Comparison of ENCODE assay signal across 7 cellular contexts in genomic region chr12:12645485-12645884, GRCh38. TPM values are rescaled to one million over a fixed set of nuclear protein-coding genes. Genes with fewer than 3 reads are reported as not detected.
DNase-seq lines count a peak whose midpoint lies in the region; ATAC-seq and TF ChIP-seq lines count a peak whose summit lies in the region.

No MANE protein-coding gene starts in this region.

- no peaks in the 10 kb centered on the region for H3K79me2 ChIP-seq in GM23248 (ENCODE audit: insufficient read depth)

- peaks cover 9% of the 10 kb centered on the region for H3K36me3 ChIP-seq in GM23248 (ENCODE audit: low read depth)
- H3K36me3 ChIP-seq in Panc1 (ENCODE audit: control insufficient read depth, insufficient read depth, low read length) = no peaks in the 10 kb centered on the region; the same call in 1 of the 2 replicates
- peaks cover 10% of the 10 kb centered on the region for H3K36me3 ChIP-seq in HAP-1 (replicated peaks)

- peak overlapping the region; percentile 84 for H3K27ac ChIP-seq in GM23248
- no peak overlapping the region for H3K27ac ChIP-seq in Panc1 (ENCODE audit: low read length)

- peaks cover 42% of the 10 kb centered on the region for H3K36me3 Mint-ChIP-seq in mesothelial cell of epicardium

- peak; percentile 60 for TF ChIP-seq CTCF in GM12872 (IDR thresholded peaks at IDR 0.05; ENCODE audit: insufficient read depth, low read depth, low read length)
- peak; percentile 59 for TF ChIP-seq CTCF in Panc1 (IDR thresholded peaks at IDR 0.05)
- TF ChIP-seq CTCF in astrocyte of the cerebellum (IDR thresholded peaks at IDR 0.05; ENCODE audit: low read depth, low read length, missing control alignments) = peak; percentile 38
- peak; percentile 33 for TF ChIP-seq CTCF in mesothelial cell of epicardium (IDR thresholded peaks at IDR 0.05; ENCODE audit: unreplicated experiment)

- no TSS peak for BruUV-seq in Panc1 (replicated peaks; lab: Mats Ljungman, UMichigan)

- CTCF ChIA-PET in Panc1 (lab: Charles Lee) = no interaction called here

- intact Hi-C loops in Panc1 (cut with micrococcal nuclease; ENCODE audit: unreplicated experiment) = no loop called here

- H3K27me3 Mint-ChIP-seq in mesothelial cell of epicardium (ENCODE audit: low read depth) = no peaks in the 10 kb centered on the region

- no peak overlapping the region for H3K27ac Mint-ChIP-seq in mesothelial cell of epicardium

- H3K9me3 Mint-ChIP-seq in mesothelial cell of epicardium = peaks cover 40% of the 10 kb centered on the region

- peak; percentile 74 for DNase-seq in GM23248
- DNase-seq in Panc1 (ENCODE audit: low read depth, low spot score) = no peak
- no peak for DNase-seq in astrocyte of the cerebellum (ENCODE audit: low read depth)
- no peak for DNase-seq in mesothelial cell of epicardium (ENCODE audit: low spot score in 2 of 2, unreplicated experiment in 2 of 2)
- DNase-seq in HAP-1 (ENCODE audit: low spot score in 2 of 2) = no peak
- DNase-seq in amniotic stem cell (lab: John Stamatoyannopoulos, UW) = no peak

- no peak for ATAC-seq in Panc1

- no peaks in the 10 kb centered on the region for H3K27me3 ChIP-seq in GM23248 (replicated peaks; ENCODE audit: insufficient read depth)
- H3K27me3 ChIP-seq in Panc1 (ENCODE audit: control insufficient read depth, insufficient read depth, low read length) = no peaks in the 10 kb centered on the region
- H3K27me3 ChIP-seq in HAP-1 (ENCODE audit: low read depth) = no peaks in the 10 kb centered on the region

- no peaks in the 10 kb centered on the region for H4K20me1 ChIP-seq in GM23248 (ENCODE audit: insufficient read depth)

- H3K4me3 Mint-ChIP-seq in mesothelial cell of epicardium = no peak overlapping the region

- H3K9ac ChIP-seq in GM23248 = peak overlapping the region; percentile 55

- 41 to 44% methylated on average over 3 of the region's 3 CpGs for WGBS in GM23248 (ENCODE audit: low coverage in 1 of 2, low lambda C conversion rate in 2 of 2, missing lambda C conversion rate in 2 of 2), 2 experiments

- H3F3A ChIP-seq in GM23248 (ENCODE audit: insufficient read depth) = peaks cover 13% of the 10 kb centered on the region

- H2AFZ ChIP-seq in GM23248 = 0 out of 2 replicates have a peak overlapping the region, but pooled peaks have one; percentile 32

- in situ Hi-C loops in GM23248 (cut with MboI) (no loop called here), Panc1 (cut with HindIII; ENCODE audit: low pct_unique_long_range_greater_than_20kb, low sequenced_read_pairs) (no loop called here), astrocyte of the cerebellum (cut with HindIII; ENCODE audit: low sequenced_read_pairs) (no loop called here), HAP-1 (cut with MboI; ENCODE audit: low sequenced_read_pairs) (no loop called here)

- no peaks in the 10 kb centered on the region for H3K4me1 Mint-ChIP-seq in mesothelial cell of epicardium

- H3K9me3 ChIP-seq in GM23248 (ENCODE audit: low read depth) = peaks cover 3% of the 10 kb centered on the region
- H3K9me3 ChIP-seq in Panc1 (ENCODE audit: control insufficient read depth, insufficient read depth, low read depth, low read length) = peaks cover 4% of the 10 kb centered on the region; the same call in 1 of the 2 replicates
- peaks cover 17% of the 10 kb centered on the region; the same call in 1 of the 2 replicates for H3K9me3 ChIP-seq in HAP-1

- POLR2A ChIA-PET in Panc1 (lab: Charles Lee) = no interaction called here

- H3K4me3 ChIP-seq in GM23248 (peak overlapping the region; percentile 50), Panc1 (ENCODE audit: low read depth in 2 of 2, low read length in 2 of 2) (no peak overlapping the region), astrocyte of the cerebellum (ENCODE audit: low read depth, low read length) (no peak overlapping the region), HAP-1 (no peak overlapping the region)

- H3K4me1 ChIP-seq in GM23248 (ENCODE audit: insufficient read depth) (peaks cover 17% of the 10 kb centered on the region), Panc1 (ENCODE audit: control insufficient read depth, insufficient read depth, low read length) (no peaks in the 10 kb centered on the region), HAP-1 (peaks cover 8% of the 10 kb centered on the region)

- H3K9me2 ChIP-seq in GM23248 (ENCODE audit: insufficient read depth) = no peaks in the 10 kb centered on the region

- H3K4me2 ChIP-seq in GM23248 (ENCODE audit: unreplicated experiment) = peak overlapping the region; percentile 83

RNA-seq across cellular contexts. Expression of gene CREBL2, which starts 33.8 kb away (rescaled TPM):
- total RNA-seq in GM23248 (2014; rRNA removed; shearing (Covaris generic)) = 38.4 and 41.4 TPM in 2 replicates
- polyA plus RNA-seq in GM23248 (2016; fragmentation: Nextera tagmentation; extraction: Ambion mirVana) = 23.4 and 25.4 TPM in 2 replicates
- 13.6 TPM for total RNA-seq in Panc1 (2021; ENCODE audit: unreplicated experiment)
- 9.1 TPM for polyA plus RNA-seq in Panc1 (2012; ENCODE audit: insufficient read length)
- total RNA-seq in mesothelial cell of epicardium = 7.9 to 8.5 TPM (median 8.0 TPM) in 3 replicates

RNA-seq across cellular contexts. Expression of gene GPR19, which starts 50.5 kb away (rescaled TPM):
- not detected in 2 replicates for total RNA-seq in GM23248 (2014; rRNA removed; shearing (Covaris generic))
- 0.18 TPM in 1 of 2 replicates, not detected in the other for polyA plus RNA-seq in GM23248 (2016; fragmentation: Nextera tagmentation; extraction: Ambion mirVana)
- total RNA-seq in Panc1 (2021; ENCODE audit: unreplicated experiment) (0.82 TPM), mesothelial cell of epicardium (0.53 to 1.1 TPM (median 1.0 TPM) in 3 replicates)
- polyA plus RNA-seq in Panc1 (2012; ENCODE audit: insufficient read length) = 0.61 TPM
